In the genomic region with DNA sequence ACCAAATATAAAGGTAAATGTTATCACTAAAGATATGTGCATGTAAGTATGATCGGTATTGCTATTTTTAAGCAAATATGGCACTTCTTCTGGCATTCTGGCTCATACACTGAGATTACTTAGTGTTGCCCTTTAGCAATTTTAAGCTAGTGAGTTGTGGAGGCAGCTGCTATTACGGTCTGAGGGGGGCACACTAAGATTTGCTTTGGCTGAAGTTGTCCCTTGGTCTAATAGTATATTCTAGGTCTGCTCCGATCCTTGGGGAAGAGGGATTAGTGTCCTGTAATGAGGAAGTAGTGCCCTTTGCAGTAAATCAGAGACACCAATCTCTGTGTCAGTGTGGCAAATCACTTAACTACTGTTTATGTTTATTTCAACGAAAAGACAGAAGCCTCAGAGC, we compare ENCODE assay signal across 20 cellular contexts.
DNase-seq lines count a peak whose midpoint lies in the region; ATAC-seq and TF ChIP-seq lines count a peak whose summit lies in the region.
"Had no signal": no experiment of that assay in that cellular context is flagged by ENCODE, and none has a peak within 500 bp of the region (broad histone marks: within the 10 kb centered on the region; RNA-seq: fewer than 3 reads in every experiment).

No MANE protein-coding gene starts in this region.

- H3K36me3 Mint-ChIP-seq in osteocyte (ENCODE audit: unreplicated experiment): peaks cover 19% of the 10 kb centered on the region
- H3K36me3 Mint-ChIP-seq in natural killer cell: no peaks in the 10 kb centered on the region
- H3K36me3 Mint-ChIP-seq: activated CD4-positive, alpha-beta memory T cell treated with anti-CD3 and anti-CD28 coated beads for 36 hours; activated naive CD8-positive, alpha-beta T cell treated with anti-CD3 and anti-CD28 coated beads, Interleukin-2, amount 10 ng/mL, durations not matched to agents 7 days and 5 days; CD8-positive, alpha-beta T cell had no signal

- H3K9me2 ChIP-seq in SK-N-SH: no peaks in the 10 kb centered on the region

- H3K27ac Mint-ChIP-seq in osteocyte (ENCODE audit: unreplicated experiment): no peak overlapping the region
- H3K27ac Mint-ChIP-seq in natural killer cell: no peak overlapping the region
- H3K27ac Mint-ChIP-seq: activated CD4-positive, alpha-beta memory T cell treated with anti-CD3 and anti-CD28 coated beads for 36 hours; activated naive CD8-positive, alpha-beta T cell treated with anti-CD3 and anti-CD28 coated beads, Interleukin-2, amount 10 ng/mL, durations not matched to agents 7 days and 5 days; CD8-positive, alpha-beta T cell; nephron progenitor cell had no signal

- intact Hi-C loops in natural killer cell (cut with micrococcal nuclease): no loop called here

- H3K4me3 Mint-ChIP-seq in osteocyte (ENCODE audit: unreplicated experiment): no peak overlapping the region
- H3K4me3 Mint-ChIP-seq in natural killer cell: no peak overlapping the region
- H3K4me3 Mint-ChIP-seq: activated CD4-positive, alpha-beta memory T cell treated with anti-CD3 and anti-CD28 coated beads for 36 hours; activated naive CD8-positive, alpha-beta T cell treated with anti-CD3 and anti-CD28 coated beads, Interleukin-2, amount 10 ng/mL, durations not matched to agents 7 days and 5 days; CD8-positive, alpha-beta T cell; nephron progenitor cell had no signal

- H3K79me2 ChIP-seq in SK-N-SH (ENCODE audit: insufficient read depth): no peaks in the 10 kb centered on the region
- no peaks in the 10 kb centered on the region for H3K79me2 ChIP-seq in fibroblast of lung (ENCODE audit: control insufficient read depth, insufficient read depth, low read length)

- TF ChIP-seq RAD21 in SK-N-SH (IDR thresholded peaks at IDR 0.05; ENCODE audit: low read length): peak; percentile 29

- DNase-seq in SK-N-SH: no peak
- peak; percentile 55 for DNase-seq in NCI-H82 treated with DMSO at 0.1 percent for 48 hours (lab: John Stamatoyannopoulos, UW; ENCODE audit: unreplicated experiment)
- peak; percentile 15 to 26 for DNase-seq in fibroblast of lung (ENCODE audit: low read depth in 2 of 2)
- DNase-seq in osteocyte (ENCODE audit: extremely low spot score, unreplicated experiment): no peak
- DNase-seq in activated T-cell treated with anti-CD3 and anti-CD28 coated beads, Interleukin-2, amount 50 U/mL, for 48 hours: no peak
- DNase-seq in natural killer cell: no peak
- DNase-seq: activated CD4-positive, alpha-beta memory T cell treated with anti-CD3 and anti-CD28 coated beads for 36 hours; activated naive CD8-positive, alpha-beta T cell treated with anti-CD3 and anti-CD28 coated beads, Interleukin-2, amount 10 ng/mL, durations not matched to agents 7 days and 5 days; CD8-positive, alpha-beta T cell; central memory CD4-positive, alpha-beta T cell; GOT3; mammary epithelial cell; NCI-H187; NCI-H510A; nephron progenitor cell; Peyer's patch; right cardiac atrium had no signal

- ATAC-seq in SK-N-SH treated with all-trans-retinoic acid at 6 μM for 48 hours (no peak), HG03175 (IDR thresholded peaks at IDR 0.05; ENCODE audit: unreplicated experiment) (no peak), natural killer cell (no peak)
- ATAC-seq: CD8-positive, alpha-beta T cell; gastroesophageal sphincter; right cardiac atrium had no signal

- no peak for TF ChIP-seq EP300 in SK-N-SH (IDR thresholded peaks at IDR 0.05; ENCODE audit: borderline replicate concordance in 1 of 2, low read depth in 1 of 2, low read length in 1 of 2)

- H3K27me3 Mint-ChIP-seq in osteocyte (ENCODE audit: unreplicated experiment) (no peaks in the 10 kb centered on the region), natural killer cell (ENCODE audit: low read depth in 2 of 2) (peaks cover 4 to 26% of the 10 kb centered on the region in 2 donors)

- CTCF ChIA-PET in SK-N-SH (lab: Yijun Ruan, JAX): no interaction called here

- H3K9ac ChIP-seq in SK-N-SH: no peak overlapping the region
- no peak overlapping the region for H3K9ac ChIP-seq in fibroblast of lung (ENCODE audit: insufficient read depth, low read length)

- no peak for TF ChIP-seq CTCF in SK-N-SH (IDR thresholded peaks at IDR 0.05)
- TF ChIP-seq CTCF in fibroblast of lung (conservative IDR thresholded peaks at IDR 0.05 in 1 of 2, IDR thresholded peaks at IDR 0.05 in 1 of 2; ENCODE audit: low read depth in 1 of 2, low read length in 2 of 2): no peak
- peak; percentile 65 for TF ChIP-seq CTCF in osteocyte (IDR thresholded peaks at IDR 0.05)
- TF ChIP-seq CTCF in natural killer cell (IDR thresholded peaks at IDR 0.05): no peak

- H3K4me1 Mint-ChIP-seq in osteocyte (ENCODE audit: unreplicated experiment): peaks cover 25% of the 10 kb centered on the region
- no peaks in the 10 kb centered on the region for H3K4me1 Mint-ChIP-seq in natural killer cell
- H3K4me1 Mint-ChIP-seq: activated naive CD8-positive, alpha-beta T cell treated with anti-CD3 and anti-CD28 coated beads, Interleukin-2, amount 10 ng/mL, durations not matched to agents 7 days and 5 days had no signal

- H4K20me1 ChIP-seq in SK-N-SH (ENCODE audit: insufficient read depth): no peaks in the 10 kb centered on the region
- no peaks in the 10 kb centered on the region for H4K20me1 ChIP-seq in fibroblast of lung (ENCODE audit: control insufficient read depth, extremely low read depth, insufficient read depth, low read length)

- H2AFZ ChIP-seq in SK-N-SH (ENCODE audit: low read depth) (no peak overlapping the region), fibroblast of lung (ENCODE audit: low read length) (no peak overlapping the region)

- H3K9me3 ChIP-seq in SK-N-SH: no peaks in the 10 kb centered on the region
- no peaks in the 10 kb centered on the region for H3K9me3 ChIP-seq in fibroblast of lung (ENCODE audit: control insufficient read depth, insufficient read depth, low read depth, low read length)
- H3K9me3 ChIP-seq: gastroesophageal sphincter, Peyer's patch had no signal

- no peak overlapping the region for H3K27ac ChIP-seq in SK-N-SH (ENCODE audit: low read depth in 2 of 2, low read length in 1 of 2)
- H3K27ac ChIP-seq in fibroblast of lung (ENCODE audit: insufficient read depth, low read length): no peak overlapping the region
- H3K27ac ChIP-seq: gastroesophageal sphincter, Peyer's patch had no signal

- 31% methylated on average over 4 of the region's 4 CpGs for whole genome bisulfite sequencing in SK-N-SH (ENCODE audit: low lambda C conversion rate)

- peaks cover 10% of the 10 kb centered on the region for H3K9me3 Mint-ChIP-seq in osteocyte (ENCODE audit: unreplicated experiment)
- peaks cover 0 to 4% of the 10 kb centered on the region in 2 donors for H3K9me3 Mint-ChIP-seq in natural killer cell
- H3K9me3 Mint-ChIP-seq: activated CD4-positive, alpha-beta memory T cell treated with anti-CD3 and anti-CD28 coated beads for 36 hours; activated naive CD8-positive, alpha-beta T cell treated with anti-CD3 and anti-CD28 coated beads, Interleukin-2, amount 10 ng/mL, durations not matched to agents 7 days and 5 days; CD8-positive, alpha-beta T cell had no signal

- POLR2A ChIA-PET in SK-N-SH (lab: Yijun Ruan, JAX): no interaction called here

- H3K4me2 ChIP-seq in SK-N-SH (no peak overlapping the region), fibroblast of lung (ENCODE audit: extremely low read depth, insufficient read depth, low read length) (no peak overlapping the region)

- H3F3A ChIP-seq in SK-N-SH (replicated peaks; ENCODE audit: insufficient read depth): no peaks in the 10 kb centered on the region

- H3K4me3 ChIP-seq in SK-N-SH (ENCODE audit: low read depth in 2 of 2, low read length in 1 of 2): no peak overlapping the region
- no peak overlapping the region for H3K4me3 ChIP-seq in fibroblast of lung (replicated peaks in 1 of 4; ENCODE audit: control extremely low read depth in 1 of 4, insufficient read depth in 1 of 4, low read depth in 3 of 4, low read length in 4 of 4)
- H3K4me3 ChIP-seq: gastroesophageal sphincter, Peyer's patch had no signal

- H3K27me3 ChIP-seq in SK-N-SH (ENCODE audit: insufficient read depth): no peaks in the 10 kb centered on the region
- no peaks in the 10 kb centered on the region for H3K27me3 ChIP-seq in fibroblast of lung (ENCODE audit: control insufficient read depth, insufficient read depth, low read length)
- H3K27me3 ChIP-seq: gastroesophageal sphincter, Peyer's patch had no signal

- H3K4me1 ChIP-seq in SK-N-SH (ENCODE audit: control insufficient read depth in 1 of 2, insufficient read depth in 2 of 2, low read depth in 1 of 2, low read length in 1 of 2) (no peaks in the 10 kb centered on the region), fibroblast of lung (ENCODE audit: control insufficient read depth, extremely low read depth, insufficient read depth, low read length) (no peaks in the 10 kb centered on the region)
- H3K4me1 ChIP-seq: gastroesophageal sphincter, Peyer's patch had no signal

- no peaks in the 10 kb centered on the region for H3K36me3 ChIP-seq in SK-N-SH (replicated peaks in 1 of 2; ENCODE audit: control insufficient read depth in 1 of 2, insufficient read depth in 2 of 2, low read length in 1 of 2)
- H3K36me3 ChIP-seq in fibroblast of lung (ENCODE audit: control insufficient read depth, insufficient read depth, low read length): no peaks in the 10 kb centered on the region
- H3K36me3 ChIP-seq: gastroesophageal sphincter, Peyer's patch had no signal

TF ChIP-seq in SK-N-SH, 30 proteins besides CTCF, POLR2A, EP300 and RAD21:
- TF ChIP-seq NRF1 (IDR thresholded peaks at IDR 0.05; ENCODE audit: low read depth, low read length): no peak
- peak; percentile 6; the same call in 1 of the 2 replicates for TF ChIP-seq SMC3 (IDR thresholded peaks at IDR 0.05; ENCODE audit: low read depth, low read length)

TF ChIP-seq in SK-N-SH treated with all-trans-retinoic acid at 6 μM for 48 hours, 23 proteins besides CTCF, POLR2A, EP300 and RAD21:
- no peak for TF ChIP-seq BACH2 (CRISPR knock-in tag; IDR thresholded peaks at IDR 0.05; ENCODE audit: borderline replicate concordance)
- TF ChIP-seq ZFP3 (CRISPR knock-in tag; IDR thresholded peaks at IDR 0.05): no peak
- TF ChIP-seq ISL1 (CRISPR knock-in tag; IDR thresholded peaks at IDR 0.05): no peak
- no peak for TF ChIP-seq ZNF70 (CRISPR knock-in tag; IDR thresholded peaks at IDR 0.05)
- TF ChIP-seq, protein P1, sequence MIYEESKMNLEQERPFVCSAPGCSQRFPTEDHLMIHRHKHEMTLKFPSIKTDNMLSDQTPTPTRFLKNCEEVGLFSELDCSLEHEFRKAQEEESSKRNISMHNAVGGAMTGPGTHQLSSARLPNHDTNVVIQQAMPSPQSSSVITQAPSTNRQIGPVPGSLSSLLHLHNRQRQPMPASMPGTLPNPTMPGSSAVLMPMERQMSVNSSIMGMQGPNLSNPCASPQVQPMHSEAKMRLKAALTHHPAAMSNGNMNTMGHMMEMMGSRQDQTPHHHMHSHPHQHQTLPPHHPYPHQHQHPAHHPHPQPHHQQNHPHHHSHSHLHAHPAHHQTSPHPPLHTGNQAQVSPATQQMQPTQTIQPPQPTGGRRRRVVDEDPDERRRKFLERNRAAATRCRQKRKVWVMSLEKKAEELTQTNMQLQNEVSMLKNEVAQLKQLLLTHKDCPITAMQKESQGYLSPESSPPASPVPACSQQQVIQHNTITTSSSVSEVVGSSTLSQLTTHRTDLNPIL (CRISPR knock-in tag; IDR thresholded peaks at IDR 0.05; ENCODE audit: low read depth): no peak
TF ChIP-seq in SK-N-SH treated with all-trans-retinoic acid at 6 μM for 48 hours: peak in this region for 0.

Comparison
In these comparisons a context has a peak if more than half of its experiments do, and no peak if none do; other contexts are left out.
1. DNase-seq: peak in NCI-H82 treated with DMSO at 0.1 percent for 48 hours (single experiment) and fibroblast of lung (2 of 2); none in SK-N-SH (single experiment), osteocyte (single experiment), activated T-cell treated with anti-CD3 and anti-CD28 coated beads, Interleukin-2, amount 50 U/mL, for 48 hours (0 of 2) and natural killer cell (single experiment).